8 cellular contexts compared by ENCODE assay signal in the genomic region with DNA sequence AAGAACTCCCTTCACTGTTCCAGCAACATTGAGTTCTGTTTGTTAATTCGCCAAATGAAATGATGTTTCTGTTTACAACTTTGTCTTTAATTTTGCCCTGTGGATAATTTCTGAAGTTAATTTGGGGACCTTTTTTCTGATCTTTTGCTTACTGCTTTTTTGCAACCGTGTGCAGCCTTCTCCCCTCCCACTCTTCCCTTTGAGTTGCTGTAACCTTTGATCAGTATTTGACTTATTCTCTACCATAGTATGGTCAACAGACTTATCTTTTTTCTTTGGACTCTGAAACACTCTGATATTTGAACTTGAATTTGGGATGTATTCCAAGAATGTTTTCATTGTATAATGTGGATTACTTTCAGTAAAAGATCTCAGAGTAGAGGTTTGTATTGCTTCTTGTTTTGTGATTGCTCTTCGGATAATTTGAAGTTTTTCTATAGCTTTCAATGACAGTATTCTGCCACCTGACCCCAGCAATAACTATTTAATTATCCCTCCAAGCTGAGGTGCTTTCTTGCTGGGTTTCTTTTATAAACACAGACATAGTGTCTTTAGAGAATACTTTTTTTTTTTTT. TPM values are rescaled to one million over a fixed set of nuclear protein-coding genes. Genes with fewer than 3 reads are reported as not detected.
DNase-seq lines count a peak whose midpoint lies in the region; FAIRE-seq and TF ChIP-seq lines count a peak whose summit lies in the region.

No MANE protein-coding gene starts in this region.

- WGBS in testis, 2 donors, result 24 to 25% methylated on average over 3 of the region's 3 CpGs

- TF ChIP-seq POLR2A in testis (IDR thresholded peaks at IDR 0.05), result no peak
- no peak for TF ChIP-seq POLR2A in GM12892 (IDR thresholded peaks at IDR 0.05; ENCODE audit: low read depth, low read length)

- peaks cover 25% of the 10 kb centered on the region for H3K36me3 Mint-ChIP-seq in T-helper 2 cell treated with Interferon-gamma antibody and Interleukin-4, amounts not matched to agents 5 μg/mL and 100 μg/mL, for 36 hours (ENCODE audit: low read depth)
- no peaks in the 10 kb centered on the region for H3K36me3 Mint-ChIP-seq in activated naive CD8-positive, alpha-beta T cell

- peaks cover 19% of the 10 kb centered on the region for H3K4me1 ChIP-seq in testis

- TF ChIP-seq CTCF in kidney epithelial cell (IDR thresholded peaks at IDR 0.05; ENCODE audit: insufficient read depth, low read length, poor library complexity, severe bottlenecking), result no peak
- no peak for TF ChIP-seq CTCF in testis (IDR thresholded peaks at IDR 0.05)

- H3K4me3 ChIP-seq in kidney epithelial cell (ENCODE audit: low read depth, low read length) (peak overlapping the region; percentile 90), testis (peak overlapping the region in 1 of 2 donors; percentile 71)

- H3K27me3 ChIP-seq in kidney epithelial cell (ENCODE audit: control insufficient read depth, insufficient read depth, low read length) (no peaks in the 10 kb centered on the region), testis (no peaks in the 10 kb centered on the region)

- H3K27ac ChIP-seq in testis, result peak overlapping the region; percentile 18 to 82

- H3K36me3 ChIP-seq in kidney epithelial cell (ENCODE audit: control insufficient read depth, insufficient read depth, low read length) (peaks cover 2% of the 10 kb centered on the region), testis (ENCODE audit: low read depth, missing control alignments) (no peaks in the 10 kb centered on the region)

- no peak for FAIRE-seq in GM12892 (lab: Jason Lieb, UNC)

- peaks cover 28% of the 10 kb centered on the region for H3K4me1 Mint-ChIP-seq in T-helper 2 cell treated with Interferon-gamma antibody and Interleukin-4, amounts not matched to agents 5 μg/mL and 100 μg/mL, for 36 hours (ENCODE audit: low read depth)
- H3K4me1 Mint-ChIP-seq in activated naive CD8-positive, alpha-beta T cell (ENCODE audit: low read depth), result peaks cover 38% of the 10 kb centered on the region

- no peak for DNase-seq in T-helper 2 cell treated with Interferon-gamma antibody and Interleukin-4, amounts not matched to agents 5 μg/mL and 100 μg/mL, for 36 hours (ENCODE audit: low spot score)
- no peak for DNase-seq in T-helper 2 cell
- DNase-seq in kidney epithelial cell (ENCODE audit: low read depth), result no peak
- DNase-seq in testis, result no peak
- no peak for DNase-seq in NK-92 (lab: John Stamatoyannopoulos, UW; ENCODE audit: unreplicated experiment)
- no peak for DNase-seq in GM12892 (ENCODE audit: insufficient read length)
- DNase-seq in amygdala (lab: John Stamatoyannopoulos, UW), result no peak

- H3K9me3 Mint-ChIP-seq in T-helper 2 cell treated with Interferon-gamma antibody and Interleukin-4, amounts not matched to agents 5 μg/mL and 100 μg/mL, for 36 hours, result no peaks in the 10 kb centered on the region
- H3K9me3 Mint-ChIP-seq in activated naive CD8-positive, alpha-beta T cell (ENCODE audit: low read depth), result no peaks in the 10 kb centered on the region

- no peaks in the 10 kb centered on the region for H3K9me3 ChIP-seq in testis

- H3K27ac Mint-ChIP-seq in T-helper 2 cell treated with Interferon-gamma antibody and Interleukin-4, amounts not matched to agents 5 μg/mL and 100 μg/mL, for 36 hours, result peak overlapping the region; percentile 32
- peak overlapping the region; percentile 74 for H3K27ac Mint-ChIP-seq in activated naive CD8-positive, alpha-beta T cell

- peak overlapping the region; percentile 97 for H3K4me3 Mint-ChIP-seq in T-helper 2 cell treated with Interferon-gamma antibody and Interleukin-4, amounts not matched to agents 5 μg/mL and 100 μg/mL, for 36 hours
- peak overlapping the region; percentile 97 for H3K4me3 Mint-ChIP-seq in activated naive CD8-positive, alpha-beta T cell

- no peaks in the 10 kb centered on the region for H3K27me3 Mint-ChIP-seq in T-helper 2 cell treated with Interferon-gamma antibody and Interleukin-4, amounts not matched to agents 5 μg/mL and 100 μg/mL, for 36 hours (ENCODE audit: low read depth)
- no peaks in the 10 kb centered on the region for H3K27me3 Mint-ChIP-seq in activated naive CD8-positive, alpha-beta T cell

- intact Hi-C loops in testis (cut with DNase I; ENCODE audit: low total_unique reads), result no loop called here

RNA-seq across cellular contexts. Expression of a gene that starts 1.7 kb away (rescaled TPM):
- total RNA-seq in kidney epithelial cell (33.8 and 55.8 TPM in 2 replicates), testis (10 to 100 TPM; 52.6 to 52.7 TPM)
- polyA plus RNA-seq in testis (ENCODE audit: insufficient read depth, low read depth, low replicate concordance), result 77.1 TPM
- 54.3 TPM for polyA plus RNA-seq in GM12892 (2012; ENCODE audit: missing spikeins)

RNA-seq across cellular contexts. Expression of a gene that starts 46.2 kb away (rescaled TPM):
- total RNA-seq in kidney epithelial cell (65.3 and 71.2 TPM in 2 replicates), testis (under 1 TPM; 0.08 to 0.43 TPM)
- 3.1 TPM for polyA plus RNA-seq in testis (ENCODE audit: insufficient read depth, low read depth, low replicate concordance)
- not detected for polyA plus RNA-seq in GM12892 (2012; ENCODE audit: missing spikeins)

RNA-seq across cellular contexts. Expression of a gene that starts 57.2 kb away (rescaled TPM):
- 5.1 and 6.1 TPM in 2 replicates for total RNA-seq in kidney epithelial cell
- total RNA-seq in testis, result 10 to 100 TPM; 19.9 to 25.4 TPM
- polyA plus RNA-seq in testis (ENCODE audit: insufficient read depth, low read depth, low replicate concordance), result 20.3 TPM
- 20.1 TPM for polyA plus RNA-seq in GM12892 (2012; ENCODE audit: missing spikeins)

RNA-seq across cellular contexts. Expression of a gene that starts 57.3 kb away (rescaled TPM):
- 12.7 and 18.0 TPM in 2 replicates for total RNA-seq in kidney epithelial cell
- 10 to 100 TPM; 24.0 to 25.1 TPM for total RNA-seq in testis
- 21.4 TPM for polyA plus RNA-seq in testis (ENCODE audit: insufficient read depth, low read depth, low replicate concordance)
- polyA plus RNA-seq in GM12892 (2012; ENCODE audit: missing spikeins), result 14.6 TPM

Comparison
In these comparisons a context has a peak if more than half of its experiments do, and no peak if none do; other contexts are left out.
1. RNA of a gene that starts 46.2 kb away (total RNA-seq): 65.3 to 71.2 TPM in kidney epithelial cell; 0.08 to 0.43 TPM in testis; every median in the first group is over 10 times any median in the second.